8 cellular contexts compared by ENCODE assay signal in genomic region chr19:6260912-6261636, GRCh38. TPM values are rescaled to one million over a fixed set of nuclear protein-coding genes. Genes with fewer than 3 reads are reported as not detected.
DNase-seq lines count a peak whose midpoint lies in the region; ATAC-seq and TF ChIP-seq lines count a peak whose summit lies in the region.

No MANE protein-coding gene starts in this region.

- TF ChIP-seq EP300 in sigmoid colon (IDR thresholded peaks at IDR 0.05) = no peak

- no peak overlapping the region for H4K8ac ChIP-seq in mesendoderm (ENCODE audit: low read depth, low read length)

- no peak overlapping the region for H3K27ac ChIP-seq in mesendoderm (ENCODE audit: low read depth, low read length)
- no peak overlapping the region for H3K27ac ChIP-seq in sigmoid colon

- DNase-seq in GM03348 (ENCODE audit: low spot score) (peak; percentile 49), NB4 (ENCODE audit: low read depth) (peak; percentile 26), astrocyte of the cerebellum (ENCODE audit: low read depth) (no peak), mesendoderm (peak; percentile 66), sigmoid colon (no peak)

- H2BK120ac ChIP-seq in mesendoderm (ENCODE audit: low read depth, low read length) = no peak overlapping the region

- no peak for ATAC-seq in HG02973 (IDR thresholded peaks at IDR 0.05; ENCODE audit: unreplicated experiment)
- ATAC-seq in GM19324 (IDR thresholded peaks at IDR 0.05; ENCODE audit: low FRiP score, unreplicated experiment) = no peak
- ATAC-seq in HG02642 (IDR thresholded peaks at IDR 0.05; ENCODE audit: poor library complexity, unreplicated experiment) = no peak

- TF ChIP-seq POLR2A in NB4 (IDR thresholded peaks at IDR 0.05; ENCODE audit: extremely low read depth, insufficient read length) (no peak), sigmoid colon (IDR thresholded peaks at IDR 0.05) (no peak)

- H2AK5ac ChIP-seq in mesendoderm (ENCODE audit: low read length) = no peak overlapping the region

- H3K79me2 ChIP-seq in mesendoderm (ENCODE audit: control insufficient read depth, insufficient read depth, low read length) = peaks cover 30% of the 10 kb centered on the region

- no peak overlapping the region for H4K5ac ChIP-seq in mesendoderm (ENCODE audit: low read length)

- H3K27me3 ChIP-seq in mesendoderm (ENCODE audit: insufficient read depth, low read length, poor library complexity) (no peaks in the 10 kb centered on the region), sigmoid colon (no peaks in the 10 kb centered on the region)

- H3K4me2 ChIP-seq in mesendoderm (ENCODE audit: low read length) = no peak overlapping the region

- intact Hi-C loops in sigmoid colon (cut with DNase I) = no loop called here

- no peaks in the 10 kb centered on the region for H3K9me3 ChIP-seq in sigmoid colon

- H3K9ac ChIP-seq in mesendoderm (ENCODE audit: low read length) = no peak overlapping the region

- TF ChIP-seq CTCF in NB4 (IDR thresholded peaks at IDR 0.05; ENCODE audit: low read depth, low read length) (peak; percentile 55), astrocyte of the cerebellum (IDR thresholded peaks at IDR 0.05; ENCODE audit: low read depth, low read length, missing control alignments) (peak; percentile 79), sigmoid colon (IDR thresholded peaks at IDR 0.05) (peak in 2 of 4 experiments; percentile 42 to 43)

- H3K56ac ChIP-seq in mesendoderm (ENCODE audit: low read length) = no peak overlapping the region

- no peak overlapping the region for H3K23ac ChIP-seq in mesendoderm (ENCODE audit: low read length)

- H3K36me3 ChIP-seq in mesendoderm (ENCODE audit: control insufficient read depth, insufficient read depth, low read length) = peaks cover 3% of the 10 kb centered on the region
- H3K36me3 ChIP-seq in sigmoid colon = peaks cover 0 to 53% (median 12%) of the 10 kb centered on the region in 4 donors

- peaks cover 14% of the 10 kb centered on the region for H3K79me1 ChIP-seq in mesendoderm (ENCODE audit: low read length)

- no peak overlapping the region for H3K4ac ChIP-seq in mesendoderm (ENCODE audit: low read depth, low read length)

- no peaks in the 10 kb centered on the region for H3K4me1 ChIP-seq in mesendoderm (ENCODE audit: control insufficient read depth, low read depth, low read length)
- H3K4me1 ChIP-seq in sigmoid colon = peaks cover 0 to 47% (median 34%) of the 10 kb centered on the region in 4 donors

- no peak overlapping the region for H3K4me3 ChIP-seq in NB4 (ENCODE audit: low read depth, low read length)
- H3K4me3 ChIP-seq in astrocyte of the cerebellum (ENCODE audit: low read depth, low read length) = no peak overlapping the region
- H3K4me3 ChIP-seq in mesendoderm (ENCODE audit: low read length) = no peak overlapping the region
- no peak overlapping the region for H3K4me3 ChIP-seq in sigmoid colon

- H3K18ac ChIP-seq in mesendoderm (ENCODE audit: low read length) = no peak overlapping the region

- WGBS in mesendoderm (ENCODE audit: extremely low coverage, insufficient coverage, low lambda C conversion rate) = no CpG with 5 or more reads among the region's 30 CpGs
- WGBS in sigmoid colon, 2 donors = 82 to 92% methylated on average over 30 of the region's 30 CpGs

- H2BK5ac ChIP-seq in mesendoderm (ENCODE audit: low read length) = no peak overlapping the region

- H2BK15ac ChIP-seq in mesendoderm (replicated peaks; ENCODE audit: low read depth) = no peak overlapping the region

- in situ Hi-C loops in astrocyte of the cerebellum (cut with HindIII; ENCODE audit: low sequenced_read_pairs) = no loop called here

RNA-seq across cellular contexts. Expression of gene MLLT1, which starts 18.7 kb away (rescaled TPM):
- polyA plus RNA-seq in mesendoderm (2013, experiment 1 of 2) = 28.4 TPM
- 27.7 TPM for polyA plus RNA-seq in mesendoderm (2013, experiment 2 of 2)
- total RNA-seq in sigmoid colon = 10 to 100 TPM; 12.5 to 20.8 (median 17.6) TPM
- polyA plus RNA-seq in sigmoid colon = 10 to 100 TPM in 2 of 3 donors, 1 to 10 TPM in 1; 9.9 to 25.5 (median 15.0) TPM

Comparison
In these comparisons a context has a peak if more than half of its experiments do, and no peak if none do; other contexts are left out.
1. DNase-seq: peak in GM03348 (single experiment), NB4 (single experiment) and mesendoderm (single experiment); none in astrocyte of the cerebellum (single experiment) and sigmoid colon (single experiment).